Comparison of ENCODE assay signal across 1 cellular context in genomic region chr17:82267575-82268379, GRCh38.
TF ChIP-seq lines count a peak whose summit lies in the region.

No MANE protein-coding gene starts in this region.

TF ChIP-seq in HepG2, 621 proteins besides CTCF, POLR2A, EP300 and RAD21 (continued from another document and continues in another):
- TF ChIP-seq ARID5B (CRISPR knock-in tag; IDR thresholded peaks at IDR 0.05), result peak; percentile 95
- TF ChIP-seq PAF1 (CRISPR knock-in tag; IDR thresholded peaks at IDR 0.05), result no peak
- TF ChIP-seq EEA1 (CRISPR knock-in tag; IDR thresholded peaks at IDR 0.05; ENCODE audit: borderline replicate concordance), result 0 out of 2 replicates have a peak, but pooled peaks have one; percentile 14
- TF ChIP-seq ZBTB38 (CRISPR knock-in tag; IDR thresholded peaks at IDR 0.05), result peak; percentile 92
- TF ChIP-seq SRSF9 (IDR thresholded peaks at IDR 0.05; ENCODE audit: borderline replicate concordance, insufficient read depth, low read depth, low read length, poor library complexity, severe bottlenecking), result no peak
- TF ChIP-seq TIGD3 (CRISPR knock-in tag; IDR thresholded peaks at IDR 0.05; ENCODE audit: borderline replicate concordance), result 0 out of 2 replicates have a peak, but pooled peaks have one; percentile 24
- no peak for TF ChIP-seq ZC3H4 (CRISPR knock-in tag; IDR thresholded peaks at IDR 0.05; ENCODE audit: borderline replicate concordance)
- TF ChIP-seq PBX3 (CRISPR knock-in tag; IDR thresholded peaks at IDR 0.05; ENCODE audit: borderline replicate concordance), result no peak
- TF ChIP-seq ZNF207 (IDR thresholded peaks at IDR 0.05; ENCODE audit: borderline replicate concordance), result no peak
- no peak for TF ChIP-seq PAWR (CRISPR knock-in tag; IDR thresholded peaks at IDR 0.05; ENCODE audit: borderline replicate concordance)
- no peak for TF ChIP-seq ZNF674 (CRISPR knock-in tag; IDR thresholded peaks at IDR 0.05; ENCODE audit: low read depth)
- TF ChIP-seq ZNF724P (CRISPR knock-in tag; IDR thresholded peaks at IDR 0.05; ENCODE audit: borderline replicate concordance), result 0 out of 2 replicates have a peak, but pooled peaks have one; percentile 64
- no peak for TF ChIP-seq ZNF547 (CRISPR knock-in tag; IDR thresholded peaks at IDR 0.05)
- peak; percentile 99 for TF ChIP-seq PHF21A (CRISPR knock-in tag; IDR thresholded peaks at IDR 0.05)
- TF ChIP-seq, protein P1, sequence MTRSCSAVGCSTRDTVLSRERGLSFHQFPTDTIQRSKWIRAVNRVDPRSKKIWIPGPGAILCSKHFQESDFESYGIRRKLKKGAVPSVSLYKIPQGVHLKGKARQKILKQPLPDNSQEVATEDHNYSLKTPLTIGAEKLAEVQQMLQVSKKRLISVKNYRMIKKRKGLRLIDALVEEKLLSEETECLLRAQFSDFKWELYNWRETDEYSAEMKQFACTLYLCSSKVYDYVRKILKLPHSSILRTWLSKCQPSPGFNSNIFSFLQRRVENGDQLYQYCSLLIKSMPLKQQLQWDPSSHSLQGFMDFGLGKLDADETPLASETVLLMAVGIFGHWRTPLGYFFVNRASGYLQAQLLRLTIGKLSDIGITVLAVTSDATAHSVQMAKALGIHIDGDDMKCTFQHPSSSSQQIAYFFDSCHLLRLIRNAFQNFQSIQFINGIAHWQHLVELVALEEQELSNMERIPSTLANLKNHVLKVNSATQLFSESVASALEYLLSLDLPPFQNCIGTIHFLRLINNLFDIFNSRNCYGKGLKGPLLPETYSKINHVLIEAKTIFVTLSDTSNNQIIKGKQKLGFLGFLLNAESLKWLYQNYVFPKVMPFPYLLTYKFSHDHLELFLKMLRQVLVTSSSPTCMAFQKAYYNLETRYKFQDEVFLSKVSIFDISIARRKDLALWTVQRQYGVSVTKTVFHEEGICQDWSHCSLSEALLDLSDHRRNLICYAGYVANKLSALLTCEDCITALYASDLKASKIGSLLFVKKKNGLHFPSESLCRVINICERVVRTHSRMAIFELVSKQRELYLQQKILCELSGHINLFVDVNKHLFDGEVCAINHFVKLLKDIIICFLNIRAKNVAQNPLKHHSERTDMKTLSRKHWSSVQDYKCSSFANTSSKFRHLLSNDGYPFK (CRISPR knock-in tag; IDR thresholded peaks at IDR 0.05; ENCODE audit: borderline replicate concordance), result peak; percentile 72; the same call in 1 of the 2 replicates
- peak; percentile 94 for TF ChIP-seq BCL6 (CRISPR knock-in tag; IDR thresholded peaks at IDR 0.05)
- TF ChIP-seq NONO (IDR thresholded peaks at IDR 0.05), result no peak
- peak; percentile 78 for TF ChIP-seq NONO (CRISPR knock-in tag; conservative IDR thresholded peaks at IDR 0.05)
- TF ChIP-seq DDIT3 (CRISPR knock-in tag; IDR thresholded peaks at IDR 0.05), result no peak
- peak; percentile 49; the same call in 1 of the 2 replicates for TF ChIP-seq CHD2 (IDR thresholded peaks at IDR 0.05; ENCODE audit: low read depth, low read length)
- TF ChIP-seq, protein P2, sequence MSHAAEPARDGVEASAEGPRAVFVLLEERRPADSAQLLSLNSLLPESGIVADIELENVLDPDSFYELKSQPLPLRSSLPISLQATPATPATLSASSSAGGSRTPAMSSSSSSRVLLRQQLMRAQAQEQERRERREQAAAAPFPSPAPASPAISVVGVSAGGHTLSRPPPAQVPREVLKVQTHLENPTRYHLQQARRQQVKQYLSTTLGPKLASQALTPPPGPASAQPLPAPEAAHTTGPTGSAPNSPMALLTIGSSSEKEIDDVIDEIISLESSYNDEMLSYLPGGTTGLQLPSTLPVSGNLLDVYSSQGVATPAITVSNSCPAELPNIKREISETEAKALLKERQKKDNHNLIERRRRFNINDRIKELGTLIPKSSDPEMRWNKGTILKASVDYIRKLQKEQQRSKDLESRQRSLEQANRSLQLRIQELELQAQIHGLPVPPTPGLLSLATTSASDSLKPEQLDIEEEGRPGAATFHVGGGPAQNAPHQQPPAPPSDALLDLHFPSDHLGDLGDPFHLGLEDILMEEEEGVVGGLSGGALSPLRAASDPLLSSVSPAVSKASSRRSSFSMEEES (CRISPR knock-in tag; IDR thresholded peaks at IDR 0.05), result peak; percentile 89
- TF ChIP-seq MTA3 (CRISPR knock-in tag; IDR thresholded peaks at IDR 0.05), result no peak
- no peak; the same call in 1 of the 2 replicates for TF ChIP-seq PHF20 (CRISPR knock-in tag; IDR thresholded peaks at IDR 0.05)
- TF ChIP-seq FOSL1 (CRISPR knock-in tag; IDR thresholded peaks at IDR 0.05; ENCODE audit: borderline replicate concordance), result peak; percentile 100
- peak; percentile 96 for TF ChIP-seq SALL2 (CRISPR knock-in tag; IDR thresholded peaks at IDR 0.05)
- TF ChIP-seq IRF2 (CRISPR knock-in tag; IDR thresholded peaks at IDR 0.05), result peak; percentile 91
- 0 out of 2 replicates have a peak, but pooled peaks have one; percentile 23 for TF ChIP-seq SATB2 (CRISPR knock-in tag; IDR thresholded peaks at IDR 0.05)
- TF ChIP-seq RCOR2 (CRISPR knock-in tag; IDR thresholded peaks at IDR 0.05), result peak; percentile 85
- peak; percentile 94 for TF ChIP-seq MIXL1 (CRISPR knock-in tag; IDR thresholded peaks at IDR 0.05)
- TF ChIP-seq ZFP36L2 (CRISPR knock-in tag; IDR thresholded peaks at IDR 0.05), result no peak
- TF ChIP-seq THRA (CRISPR knock-in tag; IDR thresholded peaks at IDR 0.05; ENCODE audit: borderline replicate concordance), result peak; percentile 100
- TF ChIP-seq ZNF441 (CRISPR knock-in tag; IDR thresholded peaks at IDR 0.05; ENCODE audit: borderline replicate concordance), result peak; percentile 66; the same call in 1 of the 2 replicates
- no peak for TF ChIP-seq ZBTB7A (CRISPR knock-in tag; IDR thresholded peaks at IDR 0.05)
- TF ChIP-seq, protein P3, sequence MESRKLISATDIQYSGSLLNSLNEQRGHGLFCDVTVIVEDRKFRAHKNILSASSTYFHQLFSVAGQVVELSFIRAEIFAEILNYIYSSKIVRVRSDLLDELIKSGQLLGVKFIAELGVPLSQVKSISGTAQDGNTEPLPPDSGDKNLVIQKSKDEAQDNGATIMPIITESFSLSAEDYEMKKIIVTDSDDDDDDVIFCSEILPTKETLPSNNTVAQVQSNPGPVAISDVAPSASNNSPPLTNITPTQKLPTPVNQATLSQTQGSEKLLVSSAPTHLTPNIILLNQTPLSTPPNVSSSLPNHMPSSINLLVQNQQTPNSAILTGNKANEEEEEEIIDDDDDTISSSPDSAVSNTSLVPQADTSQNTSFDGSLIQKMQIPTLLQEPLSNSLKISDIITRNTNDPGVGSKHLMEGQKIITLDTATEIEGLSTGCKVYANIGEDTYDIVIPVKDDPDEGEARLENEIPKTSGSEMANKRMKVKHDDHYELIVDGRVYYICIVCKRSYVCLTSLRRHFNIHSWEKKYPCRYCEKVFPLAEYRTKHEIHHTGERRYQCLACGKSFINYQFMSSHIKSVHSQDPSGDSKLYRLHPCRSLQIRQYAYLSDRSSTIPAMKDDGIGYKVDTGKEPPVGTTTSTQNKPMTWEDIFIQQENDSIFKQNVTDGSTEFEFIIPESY (CRISPR knock-in tag; IDR thresholded peaks at IDR 0.05), result peak; percentile 88
- TF ChIP-seq SNRNP70 (IDR thresholded peaks at IDR 0.05; ENCODE audit: low read depth, low read length), result no peak
- peak; percentile 92 for TF ChIP-seq ZNF124 (CRISPR knock-in tag; IDR thresholded peaks at IDR 0.05)
- peak; percentile 43; the same call in 1 of the 2 replicates for TF ChIP-seq MNT (IDR thresholded peaks at IDR 0.05)
- TF ChIP-seq HNRNPLL (IDR thresholded peaks at IDR 0.05; ENCODE audit: low read depth, low read length, poor library complexity, severe bottlenecking), result peak; percentile 48
- TF ChIP-seq ZNF329 (CRISPR knock-in tag; IDR thresholded peaks at IDR 0.05; ENCODE audit: low read depth), result no peak; the same call in 1 of the 2 replicates
- TF ChIP-seq AFF4 (CRISPR knock-in tag; IDR thresholded peaks at IDR 0.05), result no peak
- TF ChIP-seq ZNF160 (CRISPR knock-in tag; IDR thresholded peaks at IDR 0.05), result peak; percentile 94
- 0 out of 2 replicates have a peak, but pooled peaks have one; percentile 48 for TF ChIP-seq ZNF343 (CRISPR knock-in tag; IDR thresholded peaks at IDR 0.05)
